8 cellular contexts compared by ENCODE assay signal in the genomic region with DNA sequence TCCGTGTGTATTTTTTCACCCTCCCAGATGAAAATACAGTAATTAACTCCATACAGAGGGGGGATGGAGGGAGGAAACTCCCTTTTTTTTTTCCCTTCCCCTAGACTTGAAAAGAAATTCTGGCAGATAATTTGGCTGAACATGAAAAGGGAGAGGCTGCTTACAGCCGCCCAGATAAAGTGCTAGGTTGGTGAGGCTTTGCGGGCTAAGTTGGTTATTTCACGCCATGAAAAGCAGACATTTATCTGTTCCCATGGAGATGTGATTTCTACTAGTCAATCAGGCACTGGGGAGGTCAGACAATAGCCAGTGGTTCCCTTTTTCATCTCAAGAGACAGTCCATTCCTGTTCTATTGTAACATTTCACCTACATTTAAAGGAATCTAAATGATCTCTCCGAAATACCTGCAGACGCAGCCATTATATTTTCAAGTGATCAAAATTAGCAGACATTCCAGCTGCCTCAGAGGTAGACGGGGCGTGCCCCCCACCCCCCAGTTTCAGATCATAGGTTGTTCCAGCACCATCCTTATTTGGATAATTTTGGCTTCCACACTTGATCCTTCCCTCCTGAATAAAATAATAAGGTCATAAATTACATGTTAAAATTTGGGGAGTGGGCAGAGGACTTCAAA.
DNase-seq lines count a peak whose midpoint lies in the region; ATAC-seq and TF ChIP-seq lines count a peak whose summit lies in the region.

No MANE protein-coding gene starts in this region.

- POLR2A ChIA-PET in naive thymus-derived CD8-positive, alpha-beta T cell (lab: Charles Lee), result interaction anchor here (0.9 to 1.5 kb wide), 4 partner anchors 9 to 128 kb away, joined by 3 to 8 read pairs (median 3); no protein-coding TSS in a partner anchor

- H3K4me2 ChIP-seq in KMS-11, result peak overlapping the region; percentile 7; the same call in 1 of the 2 replicates

- no peaks in the 10 kb centered on the region for H3K27me3 ChIP-seq in CD4-positive, CD25-positive, alpha-beta regulatory T cell (ENCODE audit: control insufficient read depth, insufficient read depth, low read length)
- no peaks in the 10 kb centered on the region for H3K27me3 ChIP-seq in KMS-11 (ENCODE audit: insufficient read depth, low read depth)
- H3K27me3 ChIP-seq in brain microvascular endothelial cell (replicated peaks), result no peaks in the 10 kb centered on the region
- no peaks in the 10 kb centered on the region for H3K27me3 ChIP-seq in H7 (ENCODE audit: control insufficient read depth, insufficient read depth, low read length)

- H3K9me3 Mint-ChIP-seq in CD4-positive, CD25-positive, alpha-beta regulatory T cell, result no peaks in the 10 kb centered on the region
- H3K9me3 Mint-ChIP-seq in naive thymus-derived CD8-positive, alpha-beta T cell, result no peaks in the 10 kb centered on the region

- H3K9ac ChIP-seq in KMS-11, result no peak overlapping the region

- H3K36me3 Mint-ChIP-seq in CD4-positive, CD25-positive, alpha-beta regulatory T cell, result no peaks in the 10 kb centered on the region
- H3K36me3 Mint-ChIP-seq in naive thymus-derived CD8-positive, alpha-beta T cell, result no peaks in the 10 kb centered on the region

- no peak for DNase-seq in CD4-positive, CD25-positive, alpha-beta regulatory T cell
- DNase-seq in brain microvascular endothelial cell, result no peak
- DNase-seq in naive thymus-derived CD8-positive, alpha-beta T cell, result no peak
- DNase-seq in hypothalamus (lab: John Stamatoyannopoulos, UW), result no peak
- no peak for DNase-seq in H7
- DNase-seq in head of caudate nucleus, result no peak

- no peaks in the 10 kb centered on the region for H4K20me1 ChIP-seq in KMS-11 (ENCODE audit: insufficient read depth)

- H3K27me3 Mint-ChIP-seq in CD4-positive, CD25-positive, alpha-beta regulatory T cell, result peaks cover 12% of the 10 kb centered on the region
- no peaks in the 10 kb centered on the region for H3K27me3 Mint-ChIP-seq in naive thymus-derived CD8-positive, alpha-beta T cell

- no peak overlapping the region for H3K27ac ChIP-seq in CD4-positive, CD25-positive, alpha-beta regulatory T cell (ENCODE audit: insufficient read depth, low read length, poor library complexity, severe bottlenecking)
- H3K27ac ChIP-seq in KMS-11, result no peak overlapping the region
- peak overlapping the region; percentile 5 for H3K27ac ChIP-seq in brain microvascular endothelial cell

- H3K9me3 ChIP-seq in CD4-positive, CD25-positive, alpha-beta regulatory T cell (ENCODE audit: control insufficient read depth in 2 of 2, low read length in 2 of 2), result no peaks in the 10 kb centered on the region

- H2AFZ ChIP-seq in KMS-11 (ENCODE audit: low read depth), result peak overlapping the region; percentile 25; the same call in 1 of the 2 replicates

- H3K4me3 Mint-ChIP-seq in CD4-positive, CD25-positive, alpha-beta regulatory T cell, result peak overlapping the region in 1 of 4 donors; percentile 23
- H3K4me3 Mint-ChIP-seq in naive thymus-derived CD8-positive, alpha-beta T cell, result peak overlapping the region; percentile 24 to 78 (median 66)

- peak overlapping the region; percentile 50 to 84 (median 82) for H3K27ac Mint-ChIP-seq in CD4-positive, CD25-positive, alpha-beta regulatory T cell
- peak overlapping the region in 9 of 10 donors; percentile 5 to 92 (median 84) for H3K27ac Mint-ChIP-seq in naive thymus-derived CD8-positive, alpha-beta T cell

- in situ Hi-C loops in brain microvascular endothelial cell (cut with HindIII; ENCODE audit: low pct_ligation_motif_present, low sequenced_read_pairs), result no loop called here

- intact Hi-C loops in head of caudate nucleus (cut with DNase I), result no loop called here

- peaks cover 8% of the 10 kb centered on the region for H3K4me1 ChIP-seq in CD4-positive, CD25-positive, alpha-beta regulatory T cell (ENCODE audit: control insufficient read depth, insufficient read depth, low read length, poor library complexity, severe bottlenecking)
- peaks cover 9% of the 10 kb centered on the region for H3K4me1 ChIP-seq in KMS-11 (ENCODE audit: low read depth, poor library complexity, severe bottlenecking)

- TF ChIP-seq CTCF in KMS-11 (conservative IDR thresholded peaks at IDR 0.05; ENCODE audit: low read depth, low read length) (no peak), brain microvascular endothelial cell (IDR thresholded peaks at IDR 0.05; ENCODE audit: low read depth, low read length, missing control alignments) (no peak)

- no peaks in the 10 kb centered on the region for H3K79me2 ChIP-seq in KMS-11 (ENCODE audit: insufficient read depth, low read depth)

- H3K36me3 ChIP-seq in CD4-positive, CD25-positive, alpha-beta regulatory T cell (ENCODE audit: control insufficient read depth, insufficient read depth, low read length), result no peaks in the 10 kb centered on the region
- H3K36me3 ChIP-seq in KMS-11 (ENCODE audit: insufficient read depth), result no peaks in the 10 kb centered on the region
- no peaks in the 10 kb centered on the region for H3K36me3 ChIP-seq in brain microvascular endothelial cell (replicated peaks)
- no peaks in the 10 kb centered on the region for H3K36me3 ChIP-seq in H7 (replicated peaks; ENCODE audit: control insufficient read depth, insufficient read depth, low read length)

- peaks cover 7 to 43% (median 25%) of the 10 kb centered on the region in 4 donors for H3K4me1 Mint-ChIP-seq in CD4-positive, CD25-positive, alpha-beta regulatory T cell
- peaks cover 29 to 59% (median 49%) of the 10 kb centered on the region in 4 donors for H3K4me1 Mint-ChIP-seq in naive thymus-derived CD8-positive, alpha-beta T cell

- no peak for ATAC-seq in CD4-positive, CD25-positive, alpha-beta regulatory T cell (ENCODE audit: low read depth in 2 of 2)
- no peak for ATAC-seq in naive thymus-derived CD8-positive, alpha-beta T cell
- no peak for ATAC-seq in GM21390 (IDR thresholded peaks at IDR 0.05; ENCODE audit: unreplicated experiment)

- H3K4me3 ChIP-seq in CD4-positive, CD25-positive, alpha-beta regulatory T cell (ENCODE audit: low read depth, low read length), result no peak overlapping the region
- H3K4me3 ChIP-seq in KMS-11 (IDR thresholded peaks at IDR 0.05; ENCODE audit: insufficient read depth, low read depth, low read length), result no peak overlapping the region
- H3K4me3 ChIP-seq in brain microvascular endothelial cell (ENCODE audit: low read depth, low read length), result no peak overlapping the region
- no peak overlapping the region for H3K4me3 ChIP-seq in H7 (ENCODE audit: insufficient read depth, low read depth, low read length)
